ENCODE assay signal across 11 cellular contexts in genomic region chr10:88288621-88289059, GRCh38.
A peak's percentile ranks its signal among the peaks of the same experiment; 100 is the strongest.
DNase-seq lines count a peak whose midpoint lies in the region; ATAC-seq and TF ChIP-seq lines count a peak whose summit lies in the region.
"Had no signal": no experiment of that assay in that cellular context is flagged by ENCODE, and none has a peak within 500 bp of the region (broad histone marks: within the 10 kb centered on the region; RNA-seq: fewer than 3 reads in every experiment).

No MANE protein-coding gene starts in this region.

- no peak for TF ChIP-seq CTCF in activated CD8-positive, alpha-beta T cell treated with anti-CD3 and anti-CD28 coated beads for 36 hours (IDR thresholded peaks at IDR 0.05)

- H3K36me3 Mint-ChIP-seq in activated CD8-positive, alpha-beta T cell treated with anti-CD3 and anti-CD28 coated beads for 36 hours (ENCODE audit: low read depth), result no peaks in the 10 kb centered on the region
- no peaks in the 10 kb centered on the region for H3K36me3 Mint-ChIP-seq in activated CD8-positive, alpha-beta T cell treated with anti-CD3 and anti-CD28 coated beads, Interleukin-2, amount 10 ng/mL, durations not matched to agents 7 days and 5 days (ENCODE audit: low read depth)
- H3K36me3 Mint-ChIP-seq in stimulated activated naive B cell treated with anti-CD40 and anti-IgM and Interleukin-4, amounts not matched to agents 10 μg/mL and 1 μg/mL and 100 μg/mL, for 72 hours, result no peaks in the 10 kb centered on the region
- no peaks in the 10 kb centered on the region for H3K36me3 Mint-ChIP-seq in activated T-helper 2 cell treated with anti-CD3 and anti-CD28 coated beads, Interferon-gamma antibody, Interleukin-2, Interleukin-4, amounts not matched to agents 10 μg/mL and 5 μg/mL and 100 μg/mL, durations not matched to agents 14 hours and 24 hours and 36 hours (ENCODE audit: low read depth)

- H3K4me3 Mint-ChIP-seq in activated CD8-positive, alpha-beta T cell treated with anti-CD3 and anti-CD28 coated beads for 36 hours, result no peak overlapping the region
- H3K4me3 Mint-ChIP-seq in activated CD8-positive, alpha-beta T cell treated with anti-CD3 and anti-CD28 coated beads, Interleukin-2, amount 10 ng/mL, durations not matched to agents 7 days and 5 days, result no peak overlapping the region
- no peak overlapping the region for H3K4me3 Mint-ChIP-seq in stimulated activated naive B cell treated with anti-CD40 and anti-IgM and Interleukin-4, amounts not matched to agents 10 μg/mL and 1 μg/mL and 100 μg/mL, for 72 hours
- no peak overlapping the region for H3K4me3 Mint-ChIP-seq in activated T-helper 2 cell treated with anti-CD3 and anti-CD28 coated beads, Interferon-gamma antibody, Interleukin-2, Interleukin-4, amounts not matched to agents 10 μg/mL and 5 μg/mL and 100 μg/mL, durations not matched to agents 14 hours and 24 hours and 36 hours (ENCODE audit: low read depth)

- no peak overlapping the region for H3K27ac Mint-ChIP-seq in activated CD8-positive, alpha-beta T cell treated with anti-CD3 and anti-CD28 coated beads for 36 hours
- no peak overlapping the region for H3K27ac Mint-ChIP-seq in activated CD8-positive, alpha-beta T cell treated with anti-CD3 and anti-CD28 coated beads, Interleukin-2, amount 10 ng/mL, durations not matched to agents 7 days and 5 days
- no peak overlapping the region for H3K27ac Mint-ChIP-seq in stimulated activated naive B cell treated with anti-CD40 and anti-IgM and Interleukin-4, amounts not matched to agents 10 μg/mL and 1 μg/mL and 100 μg/mL, for 72 hours
- no peak overlapping the region for H3K27ac Mint-ChIP-seq in activated T-helper 2 cell treated with anti-CD3 and anti-CD28 coated beads, Interferon-gamma antibody, Interleukin-2, Interleukin-4, amounts not matched to agents 10 μg/mL and 5 μg/mL and 100 μg/mL, durations not matched to agents 14 hours and 24 hours and 36 hours

- POLR2A ChIA-PET in activated CD8-positive, alpha-beta T cell treated with anti-CD3 and anti-CD28 coated beads for 36 hours (lab: Charles Lee), result no interaction called here
- POLR2A ChIA-PET in activated CD8-positive, alpha-beta T cell treated with anti-CD3 and anti-CD28 coated beads, Interleukin-2, amount 10 ng/mL, durations not matched to agents 7 days and 5 days (lab: Charles Lee), result no interaction called here

- H3K27me3 Mint-ChIP-seq in activated CD8-positive, alpha-beta T cell treated with anti-CD3 and anti-CD28 coated beads for 36 hours, result no peaks in the 10 kb centered on the region
- H3K27me3 Mint-ChIP-seq in activated CD8-positive, alpha-beta T cell treated with anti-CD3 and anti-CD28 coated beads, Interleukin-2, amount 10 ng/mL, durations not matched to agents 7 days and 5 days (ENCODE audit: low read depth), result no peaks in the 10 kb centered on the region
- H3K27me3 Mint-ChIP-seq in stimulated activated naive B cell treated with anti-CD40 and anti-IgM and Interleukin-4, amounts not matched to agents 10 μg/mL and 1 μg/mL and 100 μg/mL, for 72 hours, result no peaks in the 10 kb centered on the region
- peaks cover 1% of the 10 kb centered on the region for H3K27me3 Mint-ChIP-seq in activated T-helper 2 cell treated with anti-CD3 and anti-CD28 coated beads, Interferon-gamma antibody, Interleukin-2, Interleukin-4, amounts not matched to agents 10 μg/mL and 5 μg/mL and 100 μg/mL, durations not matched to agents 14 hours and 24 hours and 36 hours (ENCODE audit: low read depth)

- peaks cover 13% of the 10 kb centered on the region for H3K4me1 Mint-ChIP-seq in activated CD8-positive, alpha-beta T cell treated with anti-CD3 and anti-CD28 coated beads for 36 hours (ENCODE audit: low read depth)
- H3K4me1 Mint-ChIP-seq in activated CD8-positive, alpha-beta T cell treated with anti-CD3 and anti-CD28 coated beads, Interleukin-2, amount 10 ng/mL, durations not matched to agents 7 days and 5 days (ENCODE audit: low read depth), result peaks cover 17% of the 10 kb centered on the region
- H3K4me1 Mint-ChIP-seq in stimulated activated naive B cell treated with anti-CD40 and anti-IgM and Interleukin-4, amounts not matched to agents 10 μg/mL and 1 μg/mL and 100 μg/mL, for 72 hours, result peaks cover 26 to 64% of the 10 kb centered on the region in 2 donors
- peaks cover 25% of the 10 kb centered on the region for H3K4me1 Mint-ChIP-seq in activated T-helper 2 cell treated with anti-CD3 and anti-CD28 coated beads, Interferon-gamma antibody, Interleukin-2, Interleukin-4, amounts not matched to agents 10 μg/mL and 5 μg/mL and 100 μg/mL, durations not matched to agents 14 hours and 24 hours and 36 hours (ENCODE audit: low read depth)

- CTCF ChIA-PET in activated CD8-positive, alpha-beta T cell treated with anti-CD3 and anti-CD28 coated beads for 36 hours (lab: Charles Lee), result no interaction called here
- CTCF ChIA-PET in activated CD8-positive, alpha-beta T cell treated with anti-CD3 and anti-CD28 coated beads, Interleukin-2, amount 10 ng/mL, durations not matched to agents 7 days and 5 days (lab: Charles Lee), result interaction anchor here (1.0 to 2.8 kb wide), 5 partner anchors 13 to 101 kb away, joined by 3 to 7 read pairs (median 3); no protein-coding TSS in a partner anchor

- H3K9me3 Mint-ChIP-seq in activated CD8-positive, alpha-beta T cell treated with anti-CD3 and anti-CD28 coated beads for 36 hours, result no peaks in the 10 kb centered on the region
- no peaks in the 10 kb centered on the region for H3K9me3 Mint-ChIP-seq in activated CD8-positive, alpha-beta T cell treated with anti-CD3 and anti-CD28 coated beads, Interleukin-2, amount 10 ng/mL, durations not matched to agents 7 days and 5 days (ENCODE audit: insufficient read depth)
- no peaks in the 10 kb centered on the region for H3K9me3 Mint-ChIP-seq in stimulated activated naive B cell treated with anti-CD40 and anti-IgM and Interleukin-4, amounts not matched to agents 10 μg/mL and 1 μg/mL and 100 μg/mL, for 72 hours
- no peaks in the 10 kb centered on the region for H3K9me3 Mint-ChIP-seq in activated T-helper 2 cell treated with anti-CD3 and anti-CD28 coated beads, Interferon-gamma antibody, Interleukin-2, Interleukin-4, amounts not matched to agents 10 μg/mL and 5 μg/mL and 100 μg/mL, durations not matched to agents 14 hours and 24 hours and 36 hours

- intact Hi-C loops in activated CD8-positive, alpha-beta T cell treated with anti-CD3 and anti-CD28 coated beads for 36 hours (cut with micrococcal nuclease), result no loop called here
- intact Hi-C loops in activated T-helper 2 cell treated with anti-CD3 and anti-CD28 coated beads, Interferon-gamma antibody, Interleukin-2, Interleukin-4, amounts not matched to agents 10 μg/mL and 5 μg/mL and 100 μg/mL, durations not matched to agents 14 hours and 24 hours and 36 hours (cut with micrococcal nuclease), result no loop called here

- no peak for ATAC-seq in activated CD8-positive, alpha-beta T cell treated with anti-CD3 and anti-CD28 coated beads for 36 hours
- no peak for ATAC-seq in activated CD8-positive, alpha-beta T cell treated with anti-CD3 and anti-CD28 coated beads, Interleukin-2, amount 10 ng/mL, durations not matched to agents 7 days and 5 days
- peak; percentile 71 for ATAC-seq in HG02870 (IDR thresholded peaks at IDR 0.05; ENCODE audit: unreplicated experiment)
- peak; percentile 66 to 70 for ATAC-seq in stimulated activated naive B cell treated with anti-CD40 and anti-IgM and Interleukin-4, amounts not matched to agents 10 μg/mL and 1 μg/mL and 100 μg/mL, for 72 hours (replicated peaks)

- DNase-seq in activated CD8-positive, alpha-beta T cell treated with anti-CD3 and anti-CD28 coated beads for 36 hours, result peak; percentile 6
- DNase-seq in activated CD8-positive, alpha-beta T cell treated with anti-CD3 and anti-CD28 coated beads, Interleukin-2, amount 10 ng/mL, durations not matched to agents 7 days and 5 days, result no peak
- DNase-seq in OCI-M1 (lab: John Stamatoyannopoulos, UW) (peak; percentile 22), NCI-H345 treated with DMSO at 0.1 percent for 48 hours (lab: John Stamatoyannopoulos, UW; ENCODE audit: unreplicated experiment) (no peak), H4 (ENCODE audit: low spot score) (no peak)
- no peak for DNase-seq in stimulated activated naive B cell treated with anti-CD40 and anti-IgM and Interleukin-4, amounts not matched to agents 10 μg/mL and 1 μg/mL and 100 μg/mL, for 72 hours
- DNase-seq in activated T-helper 2 cell treated with anti-CD3 and anti-CD28 coated beads, Interferon-gamma antibody, Interleukin-2, Interleukin-4, amounts not matched to agents 10 μg/mL and 5 μg/mL and 100 μg/mL, durations not matched to agents 14 hours and 24 hours and 36 hours (ENCODE audit: low spot score), result no peak
- DNase-seq: cerebellar nuclear complex, NCI-H1417 treated with DMSO at 0.1 percent for 48 hours, nucleus accumbens had no signal

Comparison
In these comparisons a context has a peak if more than half of its experiments do, and no peak if none do; other contexts are left out.
1. DNase-seq: peak in activated CD8-positive, alpha-beta T cell treated with anti-CD3 and anti-CD28 coated beads for 36 hours (single experiment) and OCI-M1 (single experiment); none in activated CD8-positive, alpha-beta T cell treated with anti-CD3 and anti-CD28 coated beads, Interleukin-2, amount 10 ng/mL, durations not matched to agents 7 days and 5 days (single experiment), stimulated activated naive B cell treated with anti-CD40 and anti-IgM and Interleukin-4, amounts not matched to agents 10 μg/mL and 1 μg/mL and 100 μg/mL, for 72 hours (single experiment), NCI-H345 treated with DMSO at 0.1 percent for 48 hours (single experiment), activated T-helper 2 cell treated with anti-CD3 and anti-CD28 coated beads, Interferon-gamma antibody, Interleukin-2, Interleukin-4, amounts not matched to agents 10 μg/mL and 5 μg/mL and 100 μg/mL, durations not matched to agents 14 hours and 24 hours and 36 hours (single experiment) and H4 (single experiment).
2. ATAC-seq: peak in HG02870 (single experiment) and stimulated activated naive B cell treated with anti-CD40 and anti-IgM and Interleukin-4, amounts not matched to agents 10 μg/mL and 1 μg/mL and 100 μg/mL, for 72 hours (2 of 2); none in activated CD8-positive, alpha-beta T cell treated with anti-CD3 and anti-CD28 coated beads for 36 hours (single experiment) and activated CD8-positive, alpha-beta T cell treated with anti-CD3 and anti-CD28 coated beads, Interleukin-2, amount 10 ng/mL, durations not matched to agents 7 days and 5 days (single experiment).